19 cellular contexts compared by ENCODE assay signal in genomic region chr1:207026177-207026576, GRCh38. TPM values are rescaled to one million over a fixed set of nuclear protein-coding genes. Genes with fewer than 3 reads are reported as not detected.
DNase-seq lines count a peak whose midpoint lies in the region; ATAC-seq, FAIRE-seq and TF ChIP-seq lines count a peak whose summit lies in the region.
"Had no signal": no experiment of that assay in that cellular context is flagged by ENCODE, and none has a peak within 500 bp of the region (broad histone marks: within the 10 kb centered on the region; RNA-seq: fewer than 3 reads in every experiment).

No MANE protein-coding gene starts in this region.

- 42 to 43% methylated on average over 4 of the region's 4 CpGs for whole genome bisulfite sequencing in pancreas, 2 donors

- H3K9me3 ChIP-seq in Peyer's patch (no peaks in the 10 kb centered on the region), pancreas (no peaks in the 10 kb centered on the region)
- H3K9me3 ChIP-seq: BLaER1 had no signal

- in situ Hi-C loops in ACHN (cut with HindIII; ENCODE audit: low pct_ligation_motif_present, low pct_unique_long_range_greater_than_20kb, low sequenced_read_pairs), result no loop called here

- H3K36me3 ChIP-seq in Peyer's patch, result peaks cover 0 to 9% (median 0%) of the 10 kb centered on the region in 3 donors
- peaks cover 0 to 12% (median 5%) of the 10 kb centered on the region in 3 donors for H3K36me3 ChIP-seq in pancreas
- H3K36me3 ChIP-seq: BLaER1 had no signal

- H3K4me1 ChIP-seq in Peyer's patch, result peaks cover 0 to 46% (median 5%) of the 10 kb centered on the region in 4 donors
- H3K4me1 ChIP-seq in pancreas, result peaks cover 38 to 61% (median 54%) of the 10 kb centered on the region in 3 donors
- H3K4me1 ChIP-seq: BLaER1 had no signal

- H3K4me3 ChIP-seq in Peyer's patch (no peak overlapping the region), pancreas (no peak overlapping the region)
- H3K4me3 ChIP-seq: BLaER1 had no signal

- peak; percentile 13 for ATAC-seq in esophagus mucosa
- no peak for ATAC-seq in pancreas
- ATAC-seq in HG03460 (IDR thresholded peaks at IDR 0.05; ENCODE audit: unreplicated experiment), result no peak

- H3K27ac ChIP-seq in Peyer's patch (peak overlapping the region in 3 of 4 donors; percentile 54 to 97 (median 93)), pancreas (peak overlapping the region; percentile 39 to 92 (median 84))
- H3K27ac ChIP-seq: BLaER1 had no signal

- TF ChIP-seq CTCF in Peyer's patch (IDR thresholded peaks at IDR 0.05) (no peak), pancreas (IDR thresholded peaks at IDR 0.05) (no peak)

- FAIRE-seq in pancreas (lab: Jason Lieb, UNC), result no peak
- FAIRE-seq: G401.6 had no signal

- H3K27me3 ChIP-seq in Peyer's patch (no peaks in the 10 kb centered on the region), pancreas (no peaks in the 10 kb centered on the region)
- H3K27me3 ChIP-seq: BLaER1 had no signal

- DNase-seq in ACHN (peak; percentile 33), Peyer's patch (no peak), pancreas (no peak), DMS 273 treated with DMSO at 0.1 percent for 48 hours (lab: John Stamatoyannopoulos, UW) (no peak), DMS114 treated with DMSO at 0.1 percent for 48 hours (lab: John Stamatoyannopoulos, UW; ENCODE audit: unreplicated experiment) (no peak)
- no peak for DNase-seq in activated CD4-positive, alpha-beta T cell treated with anti-CD3 and anti-CD28 coated beads for 48 hours
- DNase-seq: activated CD4-positive, alpha-beta T cell treated with anti-CD3 and anti-CD28 coated beads for 1 hour; NCI-H1092; NCI-H524; posterior cingulate gyrus; SHP77 treated with DMSO at 0.1 percent for 48 hours; trophoblast cell had no signal

- no peak for TF ChIP-seq POLR2A in Peyer's patch (IDR thresholded peaks at IDR 0.05)

- intact Hi-C loops in pancreas (cut with DNase I), result no loop called here

RNA-seq across cellular contexts. Expression of gene C1orf116, which starts 6.4 kb away (rescaled TPM):
- 10 to 100 TPM in 3 of 4 donors, 1 to 10 TPM in 1; 4.1 to 72.3 (median 56.7) TPM for total RNA-seq in Peyer's patch
- total RNA-seq in esophagus mucosa, result 62.2 TPM
- 10 to 100 TPM in 4 of 6 donors, 1 to 10 TPM in 2; 7.8 to 26.9 (median 10.1) TPM for total RNA-seq in pancreas
- polyA plus RNA-seq in pancreas, result 10 to 100 TPM in 1 of 2 donors, 1 to 10 TPM in 1; 9.4 to 11.7 TPM
- total RNA-seq: activated T-helper 1 cell treated with anti-CD3 and anti-CD28 coated beads, Interleukin-12 subunit alpha, Interleukin-12 subunit beta, Interleukin-2, Interleukin-4 antibody, amounts not matched to agents 30 ng/mL and 10 ng/mL and 1 ng/mL, durations not matched to agents 14 hours and 24 hours and 36 hours; fibroblast of lung had no signal

RNA-seq across cellular contexts. Expression of gene YOD1, which starts 24.8 kb away (rescaled TPM):
- total RNA-seq in Peyer's patch, result 10 to 100 TPM in 2 of 4 donors, 1 to 10 TPM in 2; 7.4 to 12.7 (median 10.2) TPM
- 14.4 TPM for total RNA-seq in esophagus mucosa
- 1 to 10 TPM; 1.8 to 4.0 (median 2.3) TPM for total RNA-seq in pancreas
- 1 to 10 TPM; 1.1 to 2.4 TPM for polyA plus RNA-seq in pancreas

RNA-seq across cellular contexts. Expression of gene PFKFB2, which starts 26.9 kb away (rescaled TPM):
- total RNA-seq in Peyer's patch (100 to 1,000 TPM in 2 of 4 donors, 10 to 100 TPM in 2; 44.6 to 150 (median 116) TPM), esophagus mucosa (20.3 TPM), pancreas (10 to 100 TPM in 3 of 6 donors, 1 to 10 TPM in 3; 4.4 to 19.6 (median 9.9) TPM)
- polyA plus RNA-seq in pancreas, result 10 to 100 TPM in 1 of 2 donors, 1 to 10 TPM in 1; 8.0 to 28.5 TPM

RNA-seq across cellular contexts. Expression of gene FCAMR, which starts 55.9 kb away (rescaled TPM):
- total RNA-seq in Peyer's patch (1 to 10 TPM in 1 of 4 donors, under 1 TPM in 2, not detected in 1; 0.85 to 1.5 (median 0.88) TPM), esophagus mucosa (0.08 TPM), pancreas (not detected)
- polyA plus RNA-seq in pancreas, result not detected
- total RNA-seq: activated T-helper 1 cell treated with anti-CD3 and anti-CD28 coated beads, Interleukin-12 subunit alpha, Interleukin-12 subunit beta, Interleukin-2, Interleukin-4 antibody, amounts not matched to agents 30 ng/mL and 10 ng/mL and 1 ng/mL, durations not matched to agents 14 hours and 24 hours and 36 hours; fibroblast of lung; kidney epithelial cell had no signal
- polyA plus RNA-seq: fibroblast of lung had no signal
